Comparison of ENCODE assay signal across 29 cellular contexts in genomic region chr16:26700250-26700649, GRCh38.
"Had no signal": no experiment of that assay in that cellular context is flagged by ENCODE, and none has a peak within 500 bp of the region (broad histone marks: within the 10 kb centered on the region; RNA-seq: fewer than 3 reads in every experiment).

No MANE protein-coding gene starts in this region.

- H3K27ac Mint-ChIP-seq: activated CD4-positive, alpha-beta memory T cell treated with anti-CD3 and anti-CD28 coated beads, Interleukin-2, amount 10 ng/mL, durations not matched to agents 7 days and 5 days; activated CD4-positive, alpha-beta T cell treated with anti-CD3 and anti-CD28 coated beads, Interleukin-2, amount 10 ng/mL, durations not matched to agents 7 days and 5 days; activated naive CD4-positive, alpha-beta T cell treated with anti-CD3 and anti-CD28 coated beads, Interleukin-2, amount 10 ng/mL, durations not matched to agents 7 days and 5 days; activated naive CD4-positive, alpha-beta T cell treated with anti-CD3 and anti-CD28 coated beads, Interleukin-2, amount 50 U/mL, for 72 hours; activated naive CD8-positive, alpha-beta T cell treated with anti-CD3 and anti-CD28 coated beads, Interleukin-2, amount 10 ng/mL, durations not matched to agents 7 days and 5 days; activated T-cell treated with anti-CD3 and anti-CD28 coated beads, Interleukin-2, amount 50 U/mL, for 24 hours; brain had no signal

- H3K4me3 Mint-ChIP-seq: activated CD4-positive, alpha-beta memory T cell treated with anti-CD3 and anti-CD28 coated beads, Interleukin-2, amount 10 ng/mL, durations not matched to agents 7 days and 5 days; activated CD4-positive, alpha-beta T cell treated with anti-CD3 and anti-CD28 coated beads, Interleukin-2, amount 10 ng/mL, durations not matched to agents 7 days and 5 days; activated naive CD4-positive, alpha-beta T cell treated with anti-CD3 and anti-CD28 coated beads, Interleukin-2, amount 10 ng/mL, durations not matched to agents 7 days and 5 days; activated naive CD8-positive, alpha-beta T cell treated with anti-CD3 and anti-CD28 coated beads, Interleukin-2, amount 10 ng/mL, durations not matched to agents 7 days and 5 days; activated T-cell treated with anti-CD3 and anti-CD28 coated beads, Interleukin-2, amount 50 U/mL, for 24 hours; activated T-cell treated with anti-CD3 and anti-CD28 coated beads, Interleukin-2, amount 50 U/mL, for 72 hours; brain had no signal

- ATAC-seq: activated naive CD4-positive, alpha-beta T cell treated with anti-CD3 and anti-CD28 coated beads, Interleukin-2, amount 50 U/mL, for 72 hours; activated T-cell treated with anti-CD3 and anti-CD28 coated beads, Interleukin-2, amount 50 U/mL, for 72 hours; esophagus mucosa; gastrocnemius medialis; heart left ventricle had no signal

- H3K4me3 ChIP-seq: ascending aorta, breast epithelium, cardiac muscle cell, colonic mucosa, gastrocnemius medialis, heart left ventricle had no signal

- H3K27me3 ChIP-seq: ascending aorta, breast epithelium, cardiac muscle cell, colonic mucosa, gastrocnemius medialis, heart left ventricle had no signal

- H3K4me1 Mint-ChIP-seq: activated CD4-positive, alpha-beta memory T cell treated with anti-CD3 and anti-CD28 coated beads, Interleukin-2, amount 10 ng/mL, durations not matched to agents 7 days and 5 days; activated CD4-positive, alpha-beta T cell treated with anti-CD3 and anti-CD28 coated beads, Interleukin-2, amount 10 ng/mL, durations not matched to agents 7 days and 5 days; activated naive CD4-positive, alpha-beta T cell treated with anti-CD3 and anti-CD28 coated beads, Interleukin-2, amount 10 ng/mL, durations not matched to agents 7 days and 5 days; activated naive CD8-positive, alpha-beta T cell treated with anti-CD3 and anti-CD28 coated beads, Interleukin-2, amount 10 ng/mL, durations not matched to agents 7 days and 5 days; brain had no signal

- H3K36me3 ChIP-seq: ascending aorta, breast epithelium, cardiac muscle cell, colonic mucosa, gastrocnemius medialis, heart left ventricle had no signal

- H3K9me3 Mint-ChIP-seq: activated CD4-positive, alpha-beta memory T cell treated with anti-CD3 and anti-CD28 coated beads, Interleukin-2, amount 10 ng/mL, durations not matched to agents 7 days and 5 days had no signal

- DNase-seq: activated CD4-positive, alpha-beta memory T cell treated with anti-CD3 and anti-CD28 coated beads, Interleukin-2, amount 10 ng/mL, durations not matched to agents 7 days and 5 days; activated CD4-positive, alpha-beta T cell treated with anti-CD3 and anti-CD28 coated beads for 1 hour; activated CD4-positive, alpha-beta T cell treated with anti-CD3 and anti-CD28 coated beads for 4 hours; activated CD4-positive, alpha-beta T cell treated with anti-CD3 and anti-CD28 coated beads, Interleukin-2, amount 10 ng/mL, durations not matched to agents 7 days and 5 days; activated CD4-positive, alpha-beta T cell treated with anti-CD3 and anti-CD28 coated beads, Interleukin-2, amount 50 U/mL, for 4 hours; activated CD8-positive, alpha-beta memory T cell treated with anti-CD3 and anti-CD28 coated beads, Interleukin-2, amount 50 U/mL, for 48 hours; activated gamma-delta T cell; activated naive CD4-positive, alpha-beta T cell; activated naive CD4-positive, alpha-beta T cell treated with anti-CD3 and anti-CD28 coated beads, Interleukin-2, amount 10 ng/mL, durations not matched to agents 7 days and 5 days; activated naive CD8-positive, alpha-beta T cell treated with anti-CD3 and anti-CD28 coated beads, Interleukin-2, amount 10 ng/mL, durations not matched to agents 7 days and 5 days; activated T-cell treated with anti-CD3 and anti-CD28 coated beads for 4 hours; activated T-cell treated with anti-CD3 and anti-CD28 coated beads, Interleukin-2, amount 50 U/mL, for 24 hours; activated T-cell treated with anti-CD3 and anti-CD28 coated beads, Interleukin-2, amount 50 U/mL, for 72 hours; central memory CD4-positive, alpha-beta T cell; cerebellar nuclear complex; colonic mucosa; effector CD8-positive, alpha-beta T cell; foreskin fibroblast; gastrocnemius medialis; glutamatergic neuron; heart left ventricle; T-helper 2 cell had no signal

- H3K27ac ChIP-seq: ascending aorta, breast epithelium, cardiac muscle cell, colonic mucosa, gastrocnemius medialis, heart left ventricle had no signal

- H3K4me1 ChIP-seq: ascending aorta, breast epithelium, colonic mucosa, gastrocnemius medialis, heart left ventricle had no signal

- H3K9me3 ChIP-seq: ascending aorta, breast epithelium, colonic mucosa, gastrocnemius medialis had no signal

- H3K27me3 Mint-ChIP-seq: activated CD4-positive, alpha-beta memory T cell treated with anti-CD3 and anti-CD28 coated beads, Interleukin-2, amount 10 ng/mL, durations not matched to agents 7 days and 5 days; activated naive CD8-positive, alpha-beta T cell treated with anti-CD3 and anti-CD28 coated beads, Interleukin-2, amount 10 ng/mL, durations not matched to agents 7 days and 5 days had no signal

- FAIRE-seq: endometrium had no signal

- H3K36me3 Mint-ChIP-seq: activated naive CD4-positive, alpha-beta T cell treated with anti-CD3 and anti-CD28 coated beads, Interleukin-2, amount 10 ng/mL, durations not matched to agents 7 days and 5 days; activated naive CD4-positive, alpha-beta T cell treated with anti-CD3 and anti-CD28 coated beads, Interleukin-2, amount 50 U/mL, for 72 hours; activated naive CD8-positive, alpha-beta T cell treated with anti-CD3 and anti-CD28 coated beads, Interleukin-2, amount 10 ng/mL, durations not matched to agents 7 days and 5 days; brain had no signal
